31 cellular contexts compared by ENCODE assay signal in the genomic region with DNA sequence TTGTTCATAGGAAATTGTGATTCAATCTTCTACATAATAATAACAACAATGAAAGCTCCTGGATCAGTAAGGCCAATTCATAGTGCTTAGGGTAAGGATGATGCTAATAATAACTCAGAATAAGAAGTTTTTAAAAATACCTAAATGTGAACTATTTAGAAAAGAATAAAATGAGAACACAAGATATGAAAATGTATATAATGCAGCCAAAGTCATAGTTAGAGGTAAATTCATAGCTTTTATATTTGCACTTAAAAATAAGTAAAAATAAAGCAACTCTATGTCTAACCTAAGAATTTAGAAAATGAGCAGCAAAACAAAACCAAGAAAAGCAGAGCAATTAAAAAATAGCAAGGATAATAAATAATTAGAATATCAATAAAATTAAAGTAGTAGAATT.
"Had no signal": no experiment of that assay in that cellular context is flagged by ENCODE, and none has a peak within 500 bp of the region (broad histone marks: within the 10 kb centered on the region; RNA-seq: fewer than 3 reads in every experiment).

No MANE protein-coding gene starts in this region.

- FAIRE-seq: colon had no signal

- H3K27me3 Mint-ChIP-seq: activated B cell treated with CpG ODN at 0.5 μM for 24 hours; activated CD8-positive, alpha-beta T cell treated with anti-CD3 and anti-CD28 coated beads for 36 hours; activated naive CD8-positive, alpha-beta T cell; activated T-helper 17 cell treated with anti-CD3 and anti-CD28 coated beads, Interleukin-2, amount 50 U/mL, for 72 hours; effector memory CD8-positive, alpha-beta T cell had no signal

- H3K27me3 ChIP-seq: adrenal gland, body of pancreas, foreskin keratinocyte, gastroesophageal sphincter, heart right ventricle, hepatocyte had no signal

- H3K4me1 ChIP-seq: gastroesophageal sphincter had no signal

- H3K27ac Mint-ChIP-seq: activated B cell treated with CpG ODN at 0.5 μM for 24 hours; activated CD8-positive, alpha-beta T cell treated with anti-CD3 and anti-CD28 coated beads for 36 hours; activated naive CD8-positive, alpha-beta T cell; activated T-helper 17 cell treated with anti-CD3 and anti-CD28 coated beads, Interleukin-2, amount 50 U/mL, for 72 hours; effector memory CD8-positive, alpha-beta T cell; T-helper 17 cell; T-helper 2 cell treated with Interferon-gamma antibody and Interleukin-4, amounts not matched to agents 5 μg/mL and 100 μg/mL, for 36 hours had no signal

- H3K4me1 Mint-ChIP-seq: activated B cell treated with CpG ODN at 0.5 μM for 24 hours; activated T-helper 17 cell treated with anti-CD3 and anti-CD28 coated beads, Interleukin-2, amount 50 U/mL, for 72 hours; T-helper 17 cell had no signal

- H3K27ac ChIP-seq: adrenal gland, body of pancreas, foreskin keratinocyte, gastroesophageal sphincter, heart right ventricle, hepatocyte, WERI-Rb-1 had no signal

- H3K9me3 ChIP-seq: body of pancreas had no signal

- H3K4me3 Mint-ChIP-seq: activated B cell treated with CpG ODN at 0.5 μM for 24 hours; activated CD8-positive, alpha-beta T cell treated with anti-CD3 and anti-CD28 coated beads for 36 hours; activated naive CD8-positive, alpha-beta T cell; activated T-cell treated with anti-CD3 and anti-CD28 coated beads, Interleukin-2, amount 50 U/mL, for 4 hours; activated T-helper 17 cell treated with anti-CD3 and anti-CD28 coated beads, Interleukin-2, amount 50 U/mL, for 72 hours; effector memory CD8-positive, alpha-beta T cell; T-helper 17 cell; T-helper 2 cell treated with Interferon-gamma antibody and Interleukin-4, amounts not matched to agents 5 μg/mL and 100 μg/mL, for 36 hours had no signal

- DNase-seq: activated B cell treated with CpG ODN at 0.5 μM for 24 hours; activated CD4-positive, alpha-beta T cell treated with anti-CD3 and anti-CD28 coated beads for 48 hours; activated CD4-positive, alpha-beta T cell treated with anti-CD3 and anti-CD28 coated beads, Interleukin-2, amount 50 U/mL, for 1 hour; activated CD4-positive, alpha-beta T cell treated with anti-CD3 and anti-CD28 coated beads, Interleukin-2, amount 50 U/mL, for 48 hours; activated CD8-positive, alpha-beta memory T cell treated with anti-CD3 and anti-CD28 coated beads for 24 hours; activated CD8-positive, alpha-beta T cell treated with anti-CD3 and anti-CD28 coated beads for 36 hours; activated effector memory CD4-positive, alpha-beta T cell treated with Interleukin-2 at 50 U/mL for 16 hours; activated gamma-delta T cell treated with Interleukin-2 at 50 U/mL for 16 hours; activated naive CD4-positive, alpha-beta T cell treated with anti-CD3 and anti-CD28 coated beads, Interleukin-2, amount 50 U/mL, for 16 hours; activated naive CD4-positive, alpha-beta T cell treated with Interleukin-2 at 50 U/mL for 16 hours; activated T-cell treated with anti-CD3 and anti-CD28 coated beads, Interleukin-2, amount 50 U/mL, for 4 hours; adrenal gland; amygdala; aorta; body of pancreas; caudate nucleus; cortex of kidney; dermis blood vessel endothelial cell; effector memory CD8-positive, alpha-beta T cell; foreskin keratinocyte; heart right ventricle; T-helper 1 cell; T-helper 17 cell; T1000; WERI-Rb-1 had no signal

- H3K36me3 ChIP-seq: adrenal gland, gastroesophageal sphincter, heart right ventricle, WERI-Rb-1 had no signal

- H3K4me3 ChIP-seq: adrenal gland, body of pancreas, gastroesophageal sphincter, heart right ventricle, hepatocyte had no signal
